In genomic region chr6:37648465-37649330, GRCh38 we compare ENCODE assay signal across 9 cellular contexts. TPM values are rescaled to one million over a fixed set of nuclear protein-coding genes. Genes with fewer than 3 reads are reported as not detected.
DNase-seq lines count a peak whose midpoint lies in the region; ATAC-seq, FAIRE-seq and TF ChIP-seq lines count a peak whose summit lies in the region.
"Had no signal": no experiment of that assay in that cellular context is flagged by ENCODE, and none has a peak within 500 bp of the region (broad histone marks: within the 10 kb centered on the region; RNA-seq: fewer than 3 reads in every experiment).

No MANE protein-coding gene starts in this region.

- H3K4me1 ChIP-seq in right lobe of liver (peaks cover 0 to 8% (median 0%) of the 10 kb centered on the region in 4 donors), HepG2 (ENCODE audit: insufficient read depth, low read length) (no peaks in the 10 kb centered on the region), mammary epithelial cell (ENCODE audit: insufficient read depth, low read length) (peaks cover 18% of the 10 kb centered on the region), aorta (ENCODE audit: control insufficient read depth in 1 of 2, insufficient read depth in 2 of 2, low read length in 2 of 2) (no peaks in the 10 kb centered on the region), SJCRH30 (no peaks in the 10 kb centered on the region)

- CTCF ChIA-PET in HepG2 (lab: Yijun Ruan, JAX; ENCODE audit: low intra/inter-chr PET ratio, low total read pairs), result interaction anchor here (1.0 kb wide), 1 partner anchor 44 kb away, joined by 4 read pairs; no protein-coding TSS in a partner anchor
- CTCF ChIA-PET in mammary epithelial cell (lab: Charles Lee; ENCODE audit: low non-redundant PET), result no interaction called here

- H2AFZ ChIP-seq in HepG2 (ENCODE audit: low read length), result no peak overlapping the region
- peak overlapping the region; percentile 82 for H2AFZ ChIP-seq in mammary epithelial cell (ENCODE audit: low read depth, low read length)

- FAIRE-seq in HepG2 (lab: Jason Lieb, UNC), result no peak

- no peaks in the 10 kb centered on the region for H3K79me2 ChIP-seq in HepG2 (ENCODE audit: insufficient read depth, low read length)
- H3K79me2 ChIP-seq in mammary epithelial cell (ENCODE audit: insufficient read depth, low read length), result no peaks in the 10 kb centered on the region

- H3K36me3 ChIP-seq in right lobe of liver, result no peaks in the 10 kb centered on the region
- H3K36me3 ChIP-seq in HepG2 (replicated peaks in 1 of 2; ENCODE audit: control insufficient read depth in 1 of 2, insufficient read depth in 2 of 2, low read length in 2 of 2), result no peaks in the 10 kb centered on the region
- H3K36me3 ChIP-seq in mammary epithelial cell (ENCODE audit: insufficient read depth, low read length), result no peaks in the 10 kb centered on the region
- H3K36me3 ChIP-seq in aorta (ENCODE audit: control insufficient read depth in 1 of 2, insufficient read depth in 2 of 2, low read length in 1 of 2), result no peaks in the 10 kb centered on the region
- H3K36me3 ChIP-seq in SJCRH30, result no peaks in the 10 kb centered on the region

- no peaks in the 10 kb centered on the region for H4K20me1 ChIP-seq in HepG2 (ENCODE audit: insufficient read depth, low read length)
- H4K20me1 ChIP-seq in mammary epithelial cell (ENCODE audit: insufficient read depth, low read length), result no peaks in the 10 kb centered on the region

- H3K4me3 ChIP-seq in right lobe of liver (no peak overlapping the region), HepG2 (replicated peaks in 1 of 3; ENCODE audit: insufficient read depth in 1 of 3, low read depth in 2 of 3, low read length in 3 of 3) (no peak overlapping the region), mammary epithelial cell (replicated peaks in 1 of 3; ENCODE audit: insufficient read depth in 1 of 3, low read depth in 2 of 3, low read length in 3 of 3) (peak overlapping the region; percentile 1 to 36 (median 23)), aorta (ENCODE audit: low read length in 2 of 2) (no peak overlapping the region), SJCRH30 (no peak overlapping the region)

- BruUV-seq in HepG2 (replicated peaks; lab: Mats Ljungman, UMichigan) (no TSS peak), mammary epithelial cell (replicated peaks; lab: Mats Ljungman, UMichigan) (no TSS peak)

- peak overlapping the region; percentile 48 for H3K27ac Mint-ChIP-seq in memory B cell

- dilution Hi-C loops in mammary epithelial cell (cut with HindIII; ENCODE audit: low sequenced_read_pairs), result no loop called here

- H3K9ac ChIP-seq in HepG2 (ENCODE audit: insufficient read depth, low read depth, low read length), result no peak overlapping the region
- no peak overlapping the region for H3K9ac ChIP-seq in mammary epithelial cell (ENCODE audit: insufficient read depth, low read length)

- DNase-seq in right lobe of liver (no peak), HepG2 (ENCODE audit: low spot score) (no peak), mammary epithelial cell (no peak), memory B cell (ENCODE audit: low spot score in 2 of 2) (no peak), aorta (no peak), SJCRH30 (no peak), glomerular visceral epithelial cell (ENCODE audit: extremely low spot score) (no peak), KG1 (lab: John Stamatoyannopoulos, UW) (no peak)
- DNase-seq: NCI-H1436 had no signal

- H3K9me3 ChIP-seq in right lobe of liver, result no peaks in the 10 kb centered on the region
- 0 out of 2 replicates have a peak, but pooled peaks cover under 1% of the 10 kb centered on the region for H3K9me3 ChIP-seq in HepG2 (ENCODE audit: low read length)
- no peaks in the 10 kb centered on the region for H3K9me3 ChIP-seq in mammary epithelial cell (replicated peaks; ENCODE audit: insufficient read depth, low read length)
- H3K9me3 ChIP-seq in aorta (ENCODE audit: control insufficient read depth, low read length), result no peaks in the 10 kb centered on the region
- no peaks in the 10 kb centered on the region for H3K9me3 ChIP-seq in SJCRH30 (replicated peaks)

- POLR2A ChIA-PET in HepG2 (lab: Yijun Ruan, JAX), result no interaction called here

- whole genome bisulfite sequencing in right lobe of liver (ENCODE audit: insufficient coverage, low coverage, low lambda C conversion rate, missing lambda C conversion rate), result 33% methylated on average over 20 of the region's 71 CpGs
- WGBS in HepG2 (ENCODE audit: low lambda C conversion rate), result 73% methylated on average over 57 of the region's 71 CpGs
- WGBS in mammary epithelial cell (ENCODE audit: low coverage, missing lambda C conversion rate), result 29% methylated on average over 37 of the region's 71 CpGs
- 12 to 15% methylated on average over 54 to 71 of the region's 71 CpGs for WGBS in aorta, 2 donors

- peak overlapping the region; percentile 52 for H3K4me3 Mint-ChIP-seq in memory B cell

- no peak for TF ChIP-seq EP300 in HepG2 (IDR thresholded peaks at IDR 0.05; ENCODE audit: low read depth in 2 of 2, low read length in 2 of 2)
- no peak for TF ChIP-seq EP300 in HepG2 (CRISPR knock-in tag; IDR thresholded peaks at IDR 0.05; ENCODE audit: borderline replicate concordance)

- TF ChIP-seq POLR2A in right lobe of liver (IDR thresholded peaks at IDR 0.05), result no peak
- no peak for TF ChIP-seq POLR2A in HepG2 (IDR thresholded peaks at IDR 0.05; ENCODE audit: insufficient read depth in 1 of 2, low read depth in 2 of 2, low read length in 2 of 2)

- intact Hi-C loops in right lobe of liver (cut with DNase I), result no loop called here
- intact Hi-C loops in HepG2 (cut with micrococcal nuclease; ENCODE audit: unreplicated experiment), result no loop called here
- intact Hi-C loops in mammary epithelial cell (cut with micrococcal nuclease), result no loop called here
- intact Hi-C loops in aorta (cut with DNase I), result no loop called here

- no peak overlapping the region for H3K4me2 ChIP-seq in HepG2 (ENCODE audit: low read depth, low read length)
- H3K4me2 ChIP-seq in mammary epithelial cell (ENCODE audit: insufficient read depth, low read depth, low read length), result peak overlapping the region; percentile 82

- no peak for TF ChIP-seq RAD21 in HepG2 (CRISPR knock-in tag; IDR thresholded peaks at IDR 0.05)

- no peaks in the 10 kb centered on the region for H3K9me3 Mint-ChIP-seq in memory B cell

- peaks cover 20% of the 10 kb centered on the region for H3K4me1 Mint-ChIP-seq in memory B cell

- H3K27me3 ChIP-seq in right lobe of liver, result peaks cover 0 to 12% of the 10 kb centered on the region in 2 donors
- peaks cover 9 to 44% of the 10 kb centered on the region in 2 experiments for H3K27me3 ChIP-seq in HepG2 (ENCODE audit: control insufficient read depth in 1 of 2, insufficient read depth in 2 of 2, low read length in 2 of 2)
- H3K27me3 ChIP-seq in mammary epithelial cell (ENCODE audit: insufficient read depth, low read length), result no peaks in the 10 kb centered on the region
- no peaks in the 10 kb centered on the region for H3K27me3 ChIP-seq in aorta (ENCODE audit: control insufficient read depth in 1 of 2, insufficient read depth in 2 of 2, low read length in 1 of 2)
- H3K27me3 ChIP-seq in SJCRH30, result no peaks in the 10 kb centered on the region

- TF ChIP-seq CTCF in right lobe of liver (IDR thresholded peaks at IDR 0.05), result no peak
- no peak for TF ChIP-seq CTCF in HepG2 (CRISPR knock-in tag; IDR thresholded peaks at IDR 0.05)
- no peak for TF ChIP-seq CTCF in mammary epithelial cell (conservative IDR thresholded peaks at IDR 0.05 in 1 of 2, IDR thresholded peaks at IDR 0.05 in 1 of 2; ENCODE audit: extremely low read depth in 1 of 2, insufficient read depth in 1 of 2, low read depth in 1 of 2, low read length in 2 of 2)

- H3K27ac ChIP-seq in right lobe of liver (no peak overlapping the region), HepG2 (ENCODE audit: extremely low read length, insufficient read depth, low read length) (no peak overlapping the region), mammary epithelial cell (ENCODE audit: insufficient read depth, low read depth, low read length) (no peak overlapping the region), aorta (ENCODE audit: low read depth in 1 of 2, low read length in 2 of 2) (no peak overlapping the region), SJCRH30 (no peak overlapping the region)

- peaks cover 20% of the 10 kb centered on the region for H3K36me3 Mint-ChIP-seq in memory B cell

- peaks cover 15% of the 10 kb centered on the region for H3K27me3 Mint-ChIP-seq in memory B cell

- peak; percentile 8 to 40 (median 22) for ATAC-seq in right lobe of liver
- ATAC-seq in HepG2, result no peak
- peak; percentile 81 for ATAC-seq in memory B cell (ENCODE audit: low read depth)
- peak; percentile 13 for ATAC-seq in aorta (ENCODE audit: low FRiP score)

- in situ Hi-C loops in HepG2 (cut with HindIII; ENCODE audit: extremely low pct_ligation_motif_present, low pct_unique_long_range_greater_than_20kb), result no loop called here
- in situ Hi-C loops in mammary epithelial cell (cut with MboI; ENCODE audit: low sequenced_read_pairs in 2 of 2), result no loop called here

RNA-seq across cellular contexts. Expression of gene MDGA1, which starts 49.0 kb away (rescaled TPM):
- total RNA-seq in right lobe of liver (1 to 10 TPM in 1 of 6 experiments, under 1 TPM in 5; 0.22 to 1.3 (median 0.59) TPM), HepG2 (2016; rRNA removed; fragmentation: Illumina TruSeq; extraction: Trizol) (not detected in 2 replicates), mammary epithelial cell (1 to 10 TPM; 1.7 to 1.8 TPM), aorta (10 to 100 TPM; 11.2 to 13.6 TPM)
- not detected in 2 replicates for total RNA-seq in HepG2 (2016; cell fraction: cytosol; rRNA removed; fragmentation: Illumina TruSeq; extraction: Trizol; ENCODE audit: low read depth)
- not detected in 2 replicates for total RNA-seq in HepG2 (2016; cell fraction: insoluble cytoplasmic fraction; rRNA removed; fragmentation: Illumina TruSeq; extraction: Trizol)
- total RNA-seq in HepG2 (2016; cell fraction: membrane; rRNA removed; fragmentation: Illumina TruSeq; extraction: Trizol), result not detected in 2 replicates
- not detected in 2 replicates for total RNA-seq in HepG2 (2016; cell fraction: nucleus; rRNA removed; fragmentation: Illumina TruSeq; extraction: Trizol)
- polyA plus RNA-seq in HepG2 (2011; rRNA removed) (under 0.01 TPM in 1 of 2 replicates, not detected in the other), mammary epithelial cell (2.3 TPM), aorta (1 to 10 TPM; 1.3 to 8.8 TPM)
- polyA plus RNA-seq in HepG2 (2011; cell fraction: cytosol; rRNA removed), result 0.12 TPM in 1 of 2 replicates, not detected in the other
- polyA plus RNA-seq in HepG2 (2011; cell fraction: nucleus; rRNA removed), result 0.05 TPM in 1 of 2 replicates, not detected in the other
- polyA plus RNA-seq in HepG2 (2012), result not detected in 2 replicates
- polyA plus RNA-seq in HepG2 (2016; cell fraction: cytosol; fragmentation: Illumina TruSeq; extraction: Trizol; ENCODE audit: low read depth), result not detected in 2 replicates
- not detected in 2 replicates for polyA plus RNA-seq in HepG2 (2016; cell fraction: insoluble cytoplasmic fraction; fragmentation: Illumina TruSeq; extraction: Trizol; ENCODE audit: low read depth)
- polyA plus RNA-seq in HepG2 (2016; cell fraction: membrane; fragmentation: Illumina TruSeq; extraction: Trizol; ENCODE audit: low read depth), result not detected in 2 replicates
- not detected in 2 replicates for polyA plus RNA-seq in HepG2 (2016; cell fraction: nucleus; fragmentation: Illumina TruSeq; extraction: Trizol; ENCODE audit: insufficient read depth, low read depth)
- polyA minus RNA-seq in HepG2 (2011; rRNA and poly(A)+ RNA removed; ENCODE audit: low replicate concordance), result 0.44 TPM in 1 of 2 replicates, not detected in the other
- not detected in 2 replicates for polyA minus RNA-seq in HepG2 (2011; cell fraction: cytosol; rRNA and poly(A)+ RNA removed)
- not detected in 2 replicates for polyA minus RNA-seq in HepG2 (2011; cell fraction: nucleus; rRNA and poly(A)+ RNA removed)
- polyA minus RNA-seq in mammary epithelial cell, result 1.8 TPM
- 3.3 and 4.8 TPM in 2 replicates for total RNA-seq in SJCRH30 (2014; rRNA removed; shearing (Covaris generic))

Comparison
In these comparisons a context has a peak if more than half of its experiments do, and no peak if none do; other contexts are left out.
1. H3K4me3 ChIP-seq: peak in mammary epithelial cell (3 of 3); none in right lobe of liver (0 of 3), HepG2 (0 of 3), aorta (0 of 2) and SJCRH30 (single experiment).